Comparison of ENCODE assay signal across 14 cellular contexts in genomic region chr1:229171934-229172333, GRCh38.
DNase-seq lines count a peak whose midpoint lies in the region; ATAC-seq and TF ChIP-seq lines count a peak whose summit lies in the region.
"Had no signal": no experiment of that assay in that cellular context is flagged by ENCODE, and none has a peak within 500 bp of the region (broad histone marks: within the 10 kb centered on the region; RNA-seq: fewer than 3 reads in every experiment).

No MANE protein-coding gene starts in this region.

- no peaks in the 10 kb centered on the region for H3K4me1 Mint-ChIP-seq in activated T-cell treated with anti-CD3 and anti-CD28 coated beads, Interleukin-2, amount 50 U/mL, for 4 hours (ENCODE audit: low read depth)
- no peaks in the 10 kb centered on the region for H3K4me1 Mint-ChIP-seq in activated naive CD4-positive, alpha-beta T cell treated with anti-CD3 and anti-CD28 coated beads, Interleukin-2, amount 10 ng/mL, durations not matched to agents 7 days and 5 days
- H3K4me1 Mint-ChIP-seq in CD8-positive, alpha-beta T cell (ENCODE audit: low read depth), result no peaks in the 10 kb centered on the region

- no peaks in the 10 kb centered on the region for H3K9me3 Mint-ChIP-seq in activated T-cell treated with anti-CD3 and anti-CD28 coated beads, Interleukin-2, amount 50 U/mL, for 4 hours
- H3K9me3 Mint-ChIP-seq in activated naive CD4-positive, alpha-beta T cell treated with anti-CD3 and anti-CD28 coated beads, Interleukin-2, amount 10 ng/mL, durations not matched to agents 7 days and 5 days, result no peaks in the 10 kb centered on the region
- no peaks in the 10 kb centered on the region for H3K9me3 Mint-ChIP-seq in CD8-positive, alpha-beta T cell

- no peaks in the 10 kb centered on the region for H3K27me3 ChIP-seq in lower lobe of right lung (ENCODE audit: low read depth)
- no peaks in the 10 kb centered on the region for H3K27me3 ChIP-seq in CD8-positive, alpha-beta T cell (ENCODE audit: insufficient read depth, low read length)
- H3K27me3 ChIP-seq: gastroesophageal sphincter, suprapubic skin had no signal

- H3K27ac Mint-ChIP-seq in activated naive CD4-positive, alpha-beta T cell treated with anti-CD3 and anti-CD28 coated beads, Interleukin-2, amount 10 ng/mL, durations not matched to agents 7 days and 5 days, result no peak overlapping the region
- H3K27ac Mint-ChIP-seq in CD8-positive, alpha-beta T cell, result no peak overlapping the region

- no peaks in the 10 kb centered on the region for H3K9me3 ChIP-seq in lower lobe of right lung
- H3K9me3 ChIP-seq in CD8-positive, alpha-beta T cell (ENCODE audit: low read length), result no peaks in the 10 kb centered on the region
- H3K9me3 ChIP-seq: gastroesophageal sphincter, psoas muscle, suprapubic skin had no signal

- intact Hi-C loops in lower lobe of right lung (cut with DNase I), result no loop called here
- intact Hi-C loops in CD8-positive, alpha-beta T cell (cut with DNase I, micrococcal nuclease), result no loop called here

- no peaks in the 10 kb centered on the region for H3K4me1 ChIP-seq in lower lobe of right lung
- H3K4me1 ChIP-seq in CD8-positive, alpha-beta T cell (ENCODE audit: insufficient read depth, low read length), result no peaks in the 10 kb centered on the region
- H3K4me1 ChIP-seq: gastroesophageal sphincter, psoas muscle had no signal

- H3K36me3 ChIP-seq in lower lobe of right lung, result no peaks in the 10 kb centered on the region
- no peaks in the 10 kb centered on the region for H3K36me3 ChIP-seq in CD8-positive, alpha-beta T cell (ENCODE audit: insufficient read depth, low read length)
- H3K36me3 ChIP-seq: gastroesophageal sphincter, suprapubic skin had no signal

- H3K27me3 Mint-ChIP-seq in activated T-cell treated with anti-CD3 and anti-CD28 coated beads, Interleukin-2, amount 50 U/mL, for 4 hours (ENCODE audit: low read depth), result peaks cover 2% of the 10 kb centered on the region
- peaks cover 23% of the 10 kb centered on the region for H3K27me3 Mint-ChIP-seq in activated naive CD4-positive, alpha-beta T cell treated with anti-CD3 and anti-CD28 coated beads, Interleukin-2, amount 10 ng/mL, durations not matched to agents 7 days and 5 days
- H3K27me3 Mint-ChIP-seq in CD8-positive, alpha-beta T cell (ENCODE audit: low read depth), result no peaks in the 10 kb centered on the region

- CTCF ChIA-PET in activated naive CD4-positive, alpha-beta T cell treated with anti-CD3 and anti-CD28 coated beads, Interleukin-2, amount 10 ng/mL, durations not matched to agents 7 days and 5 days (lab: Charles Lee), result no interaction called here
- CTCF ChIA-PET in CD8-positive, alpha-beta T cell (lab: Charles Lee), result interaction anchor here (1.6 kb wide), 1 partner anchor 10 kb away, joined by 5 read pairs; no protein-coding TSS in a partner anchor

- no peak overlapping the region for H3K27ac ChIP-seq in lower lobe of right lung
- no peak overlapping the region for H3K27ac ChIP-seq in CD8-positive, alpha-beta T cell (ENCODE audit: low read depth, low read length)
- H3K27ac ChIP-seq: gastroesophageal sphincter, psoas muscle, suprapubic skin had no signal

- H3K36me3 Mint-ChIP-seq in activated T-cell treated with anti-CD3 and anti-CD28 coated beads, Interleukin-2, amount 50 U/mL, for 4 hours (ENCODE audit: insufficient read depth), result no peaks in the 10 kb centered on the region
- no peaks in the 10 kb centered on the region for H3K36me3 Mint-ChIP-seq in activated naive CD4-positive, alpha-beta T cell treated with anti-CD3 and anti-CD28 coated beads, Interleukin-2, amount 10 ng/mL, durations not matched to agents 7 days and 5 days
- H3K36me3 Mint-ChIP-seq in CD8-positive, alpha-beta T cell, result no peaks in the 10 kb centered on the region

- ATAC-seq in lower lobe of right lung (peak; percentile 55 to 64), HG03097 (IDR thresholded peaks at IDR 0.05; ENCODE audit: low FRiP score, unreplicated experiment) (no peak)
- no peak for ATAC-seq in activated T-cell treated with anti-CD3 and anti-CD28 coated beads, Interleukin-2, amount 50 U/mL, for 4 hours
- ATAC-seq in CD8-positive, alpha-beta T cell, result no peak
- ATAC-seq: gastroesophageal sphincter, psoas muscle had no signal

- H3K4me3 ChIP-seq in lower lobe of right lung, result no peak overlapping the region
- no peak overlapping the region for H3K4me3 ChIP-seq in CD8-positive, alpha-beta T cell (ENCODE audit: low read depth, low read length)
- H3K4me3 ChIP-seq: gastroesophageal sphincter, psoas muscle, suprapubic skin had no signal

- no peak overlapping the region for H3K4me3 Mint-ChIP-seq in activated T-cell treated with anti-CD3 and anti-CD28 coated beads, Interleukin-2, amount 50 U/mL, for 4 hours
- H3K4me3 Mint-ChIP-seq in activated naive CD4-positive, alpha-beta T cell treated with anti-CD3 and anti-CD28 coated beads, Interleukin-2, amount 10 ng/mL, durations not matched to agents 7 days and 5 days, result no peak overlapping the region
- H3K4me3 Mint-ChIP-seq in CD8-positive, alpha-beta T cell, result no peak overlapping the region

- POLR2A ChIA-PET in CD8-positive, alpha-beta T cell (lab: Charles Lee), result no interaction called here

- peak; percentile 97 for DNase-seq in DMS153 (lab: John Stamatoyannopoulos, UW)
- peak; percentile 74 for DNase-seq in NCI-H1436 treated with DMSO at 0.1 percent for 48 hours (lab: John Stamatoyannopoulos, UW)
- peak; percentile 94 for DNase-seq in NCI-H748 (lab: John Stamatoyannopoulos, UW; ENCODE audit: unreplicated experiment)
- DNase-seq in lower lobe of right lung, result no peak
- no peak for DNase-seq in activated T-cell treated with anti-CD3 and anti-CD28 coated beads, Interleukin-2, amount 50 U/mL, for 4 hours
- no peak for DNase-seq in activated naive CD4-positive, alpha-beta T cell treated with anti-CD3 and anti-CD28 coated beads, Interleukin-2, amount 10 ng/mL, durations not matched to agents 7 days and 5 days
- DNase-seq in CD8-positive, alpha-beta T cell, result no peak
- DNase-seq: activated CD4-positive, CD25-positive, alpha-beta regulatory T cell; cerebellar nuclear complex; psoas muscle; stimulated activated CD4-positive, alpha-beta T cell treated with anti-CD3 and anti-CD28 coated beads, Interleukin-15, amount 100 ng/mL, for 24 hours had no signal

- TF ChIP-seq CTCF in lower lobe of right lung (IDR thresholded peaks at IDR 0.05), result no peak
- TF ChIP-seq CTCF in CD8-positive, alpha-beta T cell (IDR thresholded peaks at IDR 0.05), result no peak

Comparison
In these comparisons a context has a peak if more than half of its experiments do, and no peak if none do; other contexts are left out.
1. DNase-seq: peak in DMS153 (single experiment), NCI-H1436 treated with DMSO at 0.1 percent for 48 hours (single experiment) and NCI-H748 (single experiment); none in lower lobe of right lung (single experiment), activated T-cell treated with anti-CD3 and anti-CD28 coated beads, Interleukin-2, amount 50 U/mL, for 4 hours (single experiment), activated naive CD4-positive, alpha-beta T cell treated with anti-CD3 and anti-CD28 coated beads, Interleukin-2, amount 10 ng/mL, durations not matched to agents 7 days and 5 days (single experiment) and CD8-positive, alpha-beta T cell (0 of 7).
2. ATAC-seq: peak in lower lobe of right lung (2 of 2); none in activated T-cell treated with anti-CD3 and anti-CD28 coated beads, Interleukin-2, amount 50 U/mL, for 4 hours (0 of 2), HG03097 (single experiment) and CD8-positive, alpha-beta T cell (single experiment).